8 cellular contexts compared by ENCODE assay signal in genomic region chr10:124632064-124632531, GRCh38.
DNase-seq lines count a peak whose midpoint lies in the region; ATAC-seq and TF ChIP-seq lines count a peak whose summit lies in the region.

No MANE protein-coding gene starts in this region.

- TF ChIP-seq CTCF in esophagus squamous epithelium (IDR thresholded peaks at IDR 0.05) (peak in 5 of 6 experiments; percentile 39 to 73 (median 68)), retinal pigment epithelial cell (conservative IDR thresholded peaks at IDR 0.05; ENCODE audit: low read depth, low read length) (peak; percentile 38), transverse colon (IDR thresholded peaks at IDR 0.05) (peak in 1 of 5 experiments; percentile 5)

- H3K9me3 ChIP-seq in esophagus squamous epithelium (no peaks in the 10 kb centered on the region), transverse colon (no peaks in the 10 kb centered on the region)

- H3K36me3 ChIP-seq in esophagus squamous epithelium (peaks cover 0 to 14% (median 9%) of the 10 kb centered on the region in 3 donors), transverse colon (no peaks in the 10 kb centered on the region)

- no peak for ATAC-seq in GM21528 (IDR thresholded peaks at IDR 0.05; ENCODE audit: low FRiP score, unreplicated experiment)
- no peak for ATAC-seq in GM21390 (IDR thresholded peaks at IDR 0.05; ENCODE audit: unreplicated experiment)

- TF ChIP-seq POLR2A in esophagus squamous epithelium (IDR thresholded peaks at IDR 0.05), result no peak
- TF ChIP-seq POLR2A in transverse colon (IDR thresholded peaks at IDR 0.05), result no peak

- peaks cover 7% of the 10 kb centered on the region for H3K27me3 Mint-ChIP-seq in activated CD4-positive, alpha-beta T cell treated with anti-CD3 and anti-CD28 coated beads, Interleukin-2, amount 10 ng/mL, durations not matched to agents 24 days and 14 days

- DNase-seq in NOMO-1 treated with DMSO at 0.1 percent for 48 hours (lab: John Stamatoyannopoulos, UW; ENCODE audit: unreplicated experiment) (peak; percentile 7), NOMO-1 (lab: John Stamatoyannopoulos, UW; ENCODE audit: unreplicated experiment in 2 of 2) (no peak), esophagus squamous epithelium (lab: John Stamatoyannopoulos, UW) (no peak), retinal pigment epithelial cell (ENCODE audit: low read depth) (no peak), transverse colon (no peak)
- peak; percentile 76 for DNase-seq in activated CD4-positive, alpha-beta T cell treated with anti-CD3 and anti-CD28 coated beads, Interleukin-2, amount 10 ng/mL, durations not matched to agents 24 days and 14 days

- H3K4me3 ChIP-seq in esophagus squamous epithelium (peak overlapping the region in 1 of 4 donors; percentile 24), retinal pigment epithelial cell (ENCODE audit: low read length) (no peak overlapping the region), transverse colon (no peak overlapping the region)

- peaks cover 23% of the 10 kb centered on the region for H3K36me3 Mint-ChIP-seq in activated CD4-positive, alpha-beta T cell treated with anti-CD3 and anti-CD28 coated beads, Interleukin-2, amount 10 ng/mL, durations not matched to agents 24 days and 14 days (ENCODE audit: low read depth)

- peaks cover 4% of the 10 kb centered on the region for H3K9me3 Mint-ChIP-seq in activated CD4-positive, alpha-beta T cell treated with anti-CD3 and anti-CD28 coated beads, Interleukin-2, amount 10 ng/mL, durations not matched to agents 24 days and 14 days

- intact Hi-C loops in activated CD4-positive, alpha-beta T cell treated with anti-CD3 and anti-CD28 coated beads, Interleukin-2, amount 10 ng/mL, durations not matched to agents 24 days and 14 days (cut with micrococcal nuclease), result no loop called here
- intact Hi-C loops in esophagus squamous epithelium (cut with DNase I), result no loop called here
- intact Hi-C loops in transverse colon (cut with DNase I; ENCODE audit: low total_unique reads), result loop anchor here (5.0 kb wide), 1 partner anchor 110 kb away; the partner anchor contains the start of gene FAM53B

- in situ Hi-C loops in transverse colon (cut with MboI; ENCODE audit: low pct_ligation_motif_present in 1 of 4, low pct_unique_long_range_greater_than_20kb in 1 of 4, low sequenced_read_pairs in 3 of 4), result loop anchor here in 1 of 4 donors (25.0 kb wide), 1 partner anchor 105 kb away; the partner anchor contains the start of gene FAM53B

- H3K4me1 ChIP-seq in esophagus squamous epithelium (peaks cover 39 to 72% (median 47%) of the 10 kb centered on the region in 3 donors), transverse colon (peaks cover 17 to 29% (median 23%) of the 10 kb centered on the region in 4 donors)

- TF ChIP-seq EP300 in transverse colon (IDR thresholded peaks at IDR 0.05; ENCODE audit: low read depth), result no peak

- H3K27me3 ChIP-seq in esophagus squamous epithelium (no peaks in the 10 kb centered on the region), transverse colon (no peaks in the 10 kb centered on the region)

- H3K27ac ChIP-seq in esophagus squamous epithelium (peak overlapping the region; percentile 75 to 83 (median 77)), transverse colon (no peak overlapping the region)

- H3K4me3 Mint-ChIP-seq in activated CD4-positive, alpha-beta T cell treated with anti-CD3 and anti-CD28 coated beads, Interleukin-2, amount 10 ng/mL, durations not matched to agents 24 days and 14 days, result no peak overlapping the region

- no peak overlapping the region for H3K27ac Mint-ChIP-seq in activated CD4-positive, alpha-beta T cell treated with anti-CD3 and anti-CD28 coated beads, Interleukin-2, amount 10 ng/mL, durations not matched to agents 24 days and 14 days

- H3K4me1 Mint-ChIP-seq in activated CD4-positive, alpha-beta T cell treated with anti-CD3 and anti-CD28 coated beads, Interleukin-2, amount 10 ng/mL, durations not matched to agents 24 days and 14 days, result peaks cover 22% of the 10 kb centered on the region

- whole genome bisulfite sequencing in esophagus squamous epithelium, 2 donors, result 35 to 67% methylated on average over 3 to 5 of the region's 19 CpGs
- 77% methylated on average over 19 of the region's 19 CpGs; no CpG with 5 or more reads in 1 of the 2 donors for WGBS in transverse colon (ENCODE audit: low coverage in 1 of 2), 2 donors

Comparison
In these comparisons a context has a peak if more than half of its experiments do, and no peak if none do; other contexts are left out.
1. DNase-seq: peak in NOMO-1 treated with DMSO at 0.1 percent for 48 hours (single experiment) and activated CD4-positive, alpha-beta T cell treated with anti-CD3 and anti-CD28 coated beads, Interleukin-2, amount 10 ng/mL, durations not matched to agents 24 days and 14 days (single experiment); none in NOMO-1 (0 of 2), esophagus squamous epithelium (single experiment), retinal pigment epithelial cell (single experiment) and transverse colon (single experiment).
2. H3K27ac ChIP-seq: peak in esophagus squamous epithelium (4 of 4); none in transverse colon (0 of 4).